In the genomic region with DNA sequence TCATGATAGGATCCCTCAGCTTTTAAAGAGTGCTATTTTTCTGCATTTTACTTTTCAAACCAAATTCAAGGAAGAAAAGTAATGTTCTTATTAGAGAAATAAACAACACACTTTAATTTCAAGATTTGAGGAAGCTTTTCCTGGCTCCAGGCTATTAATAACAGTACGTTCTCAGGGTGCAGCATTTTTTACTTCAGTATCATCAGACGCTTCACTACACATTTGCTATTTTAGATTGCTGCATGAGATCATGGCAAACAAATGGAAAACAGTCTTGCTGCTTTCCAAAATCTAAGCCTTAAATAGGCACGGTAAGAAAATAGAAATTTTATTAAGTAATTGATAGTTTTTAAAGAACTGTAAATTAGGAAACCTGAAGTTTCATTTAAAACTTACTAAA, we compare ENCODE assay signal across 24 cellular contexts.
DNase-seq lines count a peak whose midpoint lies in the region; TF ChIP-seq lines count a peak whose summit lies in the region.
"Had no signal": no experiment of that assay in that cellular context is flagged by ENCODE, and none has a peak within 500 bp of the region (broad histone marks: within the 10 kb centered on the region; RNA-seq: fewer than 3 reads in every experiment).

No MANE protein-coding gene starts in this region.

- in situ Hi-C loops in ACHN (cut with HindIII; ENCODE audit: low pct_ligation_motif_present, low pct_unique_long_range_greater_than_20kb, low sequenced_read_pairs): no loop called here

- no peaks in the 10 kb centered on the region for H3K9me3 ChIP-seq in MG63
- H3K9me3 ChIP-seq: ascending aorta, psoas muscle, SJCRH30, thyroid gland had no signal

- H3K27me3 ChIP-seq in MG63: no peaks in the 10 kb centered on the region
- H3K27me3 ChIP-seq: ascending aorta, esophagus muscularis mucosa, heart left ventricle, SJCRH30, thyroid gland had no signal

- H3K4me3 ChIP-seq in choroid plexus epithelial cell (ENCODE audit: low read depth, low read length): no peak overlapping the region
- no peak overlapping the region for H3K4me3 ChIP-seq in MG63
- H3K4me3 ChIP-seq: ascending aorta, heart left ventricle, psoas muscle, SJCRH30, skin epidermis, thyroid gland had no signal

- TF ChIP-seq CTCF in choroid plexus epithelial cell (conservative IDR thresholded peaks at IDR 0.05; ENCODE audit: low read depth, low read length): no peak

- no peaks in the 10 kb centered on the region for H3K36me3 ChIP-seq in MG63
- H3K36me3 ChIP-seq: ascending aorta, esophagus muscularis mucosa, heart left ventricle, SJCRH30, thyroid gland had no signal

- DNase-seq in ACHN (peak; percentile 52), GM04504 (ENCODE audit: low read depth) (peak; percentile 8), choroid plexus epithelial cell (ENCODE audit: low read depth) (peak; percentile 52), kidney glomerular epithelial cell (lab: John Stamatoyannopoulos, UW) (peak; percentile 75), DMS79 (lab: John Stamatoyannopoulos, UW) (no peak), MG63 (no peak)
- no peak for DNase-seq in activated CD4-positive, CD25-positive, alpha-beta regulatory T cell treated with anti-CD3 and anti-CD28 coated beads, Interleukin-2, amount 50 U/mL, for 72 hours
- DNase-seq in activated CD4-positive, alpha-beta T cell treated with anti-CD3 and anti-CD28 coated beads, Interleukin-2, amount 50 U/mL, for 48 hours: no peak
- DNase-seq: activated CD4-positive, alpha-beta T cell treated with anti-CD3 and anti-CD28 coated beads for 36 hours; Calu3; effector CD4-positive, alpha-beta T cell; heart left ventricle; left ventricle myocardium superior; MM.1S; NCI-H1436 treated with DMSO at 0.1 percent for 48 hours; psoas muscle; SJCRH30; stimulated activated CD4-positive, alpha-beta T cell treated with anti-CD3 and anti-CD28 coated beads, Interleukin-2, amount 100 ng/mL, for 48 hours; stimulated activated naive CD8-positive, alpha-beta T cell treated with anti-CD3 and anti-CD28 coated beads, Interleukin-15, Interleukin-2, amounts not matched to agents 100 U/mL and 50 U/mL, for 24 hours; T-helper 1 cell; thyroid gland had no signal

Comparison
In these comparisons a context has a peak if more than half of its experiments do, and no peak if none do; other contexts are left out.
1. DNase-seq: peak in ACHN (single experiment), GM04504 (single experiment), choroid plexus epithelial cell (single experiment) and kidney glomerular epithelial cell (single experiment); none in DMS79 (single experiment), MG63 (single experiment), activated CD4-positive, CD25-positive, alpha-beta regulatory T cell treated with anti-CD3 and anti-CD28 coated beads, Interleukin-2, amount 50 U/mL, for 72 hours (single experiment) and activated CD4-positive, alpha-beta T cell treated with anti-CD3 and anti-CD28 coated beads, Interleukin-2, amount 50 U/mL, for 48 hours (0 of 2).